Comparison of ENCODE assay signal across 20 cellular contexts in the genomic region with DNA sequence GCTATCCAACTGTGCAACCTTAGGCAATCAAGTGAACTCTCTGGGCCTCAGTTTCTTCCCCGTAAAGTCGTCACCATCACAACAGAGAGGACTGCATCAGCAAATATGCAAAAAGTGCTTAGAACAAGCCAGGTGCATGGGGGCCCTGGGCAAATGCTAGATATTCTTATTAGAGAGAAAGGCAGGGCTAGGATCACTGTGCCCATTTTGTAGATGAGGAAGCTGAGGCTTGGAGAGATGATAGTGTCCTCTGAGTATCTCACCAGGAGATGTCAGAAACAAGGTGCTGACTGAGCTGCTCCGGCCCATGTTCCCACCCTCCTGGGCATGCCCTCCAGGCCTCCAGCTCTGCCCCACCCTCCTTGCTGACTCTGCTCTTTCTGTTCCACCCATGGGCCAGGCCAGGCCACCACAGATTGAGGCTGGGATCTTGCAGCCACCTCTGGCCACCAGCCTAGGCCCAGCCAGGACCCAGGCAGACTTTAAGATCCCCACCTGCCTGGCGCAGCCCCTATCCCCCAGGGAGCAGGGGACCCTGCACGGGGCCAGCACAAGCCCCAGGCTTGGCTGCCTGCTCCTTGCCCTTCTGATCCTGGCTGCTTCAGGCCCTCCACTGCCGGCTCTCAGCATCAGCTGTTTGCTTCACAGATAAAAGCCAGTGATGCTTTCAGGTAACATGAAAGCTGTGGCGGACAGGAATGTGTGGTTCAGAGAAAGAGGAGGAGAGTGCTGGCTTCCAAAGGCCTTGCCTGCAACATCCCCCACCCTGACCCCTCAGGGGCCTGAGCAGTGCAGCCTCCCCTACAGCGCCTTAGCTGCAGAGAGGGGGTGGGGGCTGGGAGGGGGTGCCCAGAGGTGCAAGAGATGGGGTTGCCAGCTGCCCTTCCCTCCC. TPM values are rescaled to one million over a fixed set of nuclear protein-coding genes. Genes with fewer than 3 reads are reported as not detected.
A peak's percentile ranks its signal among the peaks of the same experiment; 100 is the strongest.
DNase-seq lines count a peak whose midpoint lies in the region; ATAC-seq and TF ChIP-seq lines count a peak whose summit lies in the region.
"Had no signal": no experiment of that assay in that cellular context is flagged by ENCODE, and none has a peak within 500 bp of the region (broad histone marks: within the 10 kb centered on the region; RNA-seq: fewer than 3 reads in every experiment).

No MANE protein-coding gene starts in this region.

- no peak overlapping the region for H2AFZ ChIP-seq in H9 (ENCODE audit: low read length)

- no peak overlapping the region for H3K4ac ChIP-seq in H9 (ENCODE audit: low read depth, low read length)

- no peak overlapping the region for H3K4me3 ChIP-seq in NT2/D1 (ENCODE audit: insufficient read length, low read depth)
- H3K4me3 ChIP-seq: GM12878, SJSA1 had no signal

- H2BK120ac ChIP-seq in H9 (ENCODE audit: low read depth, low read length, poor library complexity, severe bottlenecking): no peak overlapping the region

- no peak overlapping the region for H4K5ac ChIP-seq in H9 (ENCODE audit: insufficient read length, low read depth, low read length)

- H3K36me3 Mint-ChIP-seq in H9 (ENCODE audit: insufficient read depth in 1 of 3, low read depth in 3 of 3): no peaks in the 10 kb centered on the region

- no peak overlapping the region for H4K8ac ChIP-seq in H9 (replicated peaks; ENCODE audit: insufficient read length, low read depth, low read length)

- no peak overlapping the region for H2BK15ac ChIP-seq in H9 (ENCODE audit: low read depth, low read length)

- no peaks in the 10 kb centered on the region; the same call in 1 of the 2 replicates for H3K27me3 Mint-ChIP-seq in H9 (ENCODE audit: low read depth)

- H2BK20ac ChIP-seq in H9 (ENCODE audit: low read depth, low read length, poor library complexity, severe bottlenecking): no peak overlapping the region

- no peak overlapping the region for H3K9ac ChIP-seq in H9 (ENCODE audit: extremely low read depth, insufficient read length, low read length)
- H3K9ac ChIP-seq in NT2/D1 (ENCODE audit: insufficient read length, low read depth): peak overlapping the region; percentile 33

- ATAC-seq in GM18858 (IDR thresholded peaks at IDR 0.05; ENCODE audit: unreplicated experiment) (no peak), GM18868 (IDR thresholded peaks at IDR 0.05; ENCODE audit: unreplicated experiment) (no peak)
- ATAC-seq: GM12878 had no signal

- no peaks in the 10 kb centered on the region for H3K36me3 ChIP-seq in NT2/D1 (ENCODE audit: insufficient read depth, insufficient read length, low read length)
- H3K36me3 ChIP-seq: BE2C, SJSA1 had no signal

- H3T11ph ChIP-seq in H9 (ENCODE audit: low read length): no peak overlapping the region

- H3K23ac ChIP-seq in H9 (ENCODE audit: insufficient read length, low read depth, low read length): no peak overlapping the region

- H3K18ac ChIP-seq in H9 (ENCODE audit: insufficient read length, low read depth, low read length): no peak overlapping the region

- no peak overlapping the region for H3K56ac ChIP-seq in H9 (ENCODE audit: insufficient read length, low read depth, low read length)

- peaks cover 2% of the 10 kb centered on the region for H4K20me1 ChIP-seq in H9 (ENCODE audit: control insufficient read depth, insufficient read depth, insufficient read length)

- no peak overlapping the region for H4K91ac ChIP-seq in H9 (ENCODE audit: insufficient read length, low read depth, low read length)

- H3K27ac ChIP-seq in H9 (ENCODE audit: insufficient read length, low read depth, low read length): no peak overlapping the region
- H3K27ac ChIP-seq: SJSA1 had no signal

- no peak overlapping the region for H2BK12ac ChIP-seq in H9 (ENCODE audit: insufficient read length, low read depth, low read length)

- TF ChIP-seq CTCF in H9 (conservative IDR thresholded peaks at IDR 0.05): no peak

- no peak overlapping the region for H2BK5ac ChIP-seq in H9 (ENCODE audit: insufficient read length, low read length)

- H2AK5ac ChIP-seq in H9 (ENCODE audit: insufficient read length, low read length): no peak overlapping the region

- peaks cover 39 to 60% of the 10 kb centered on the region in 2 experiments for H3K4me1 Mint-ChIP-seq in H9

- no peak overlapping the region for H3K4me3 Mint-ChIP-seq in H9
- H3K4me3 Mint-ChIP-seq: CD4-positive, alpha-beta T cell; HFFc6 had no signal

- H3K23me2 ChIP-seq in H9 (ENCODE audit: insufficient read length, low read depth, low read length, poor library complexity, severe bottlenecking): no peaks in the 10 kb centered on the region

- H3K27me3 ChIP-seq in H9 (ENCODE audit: insufficient read depth, low read length): no peaks in the 10 kb centered on the region
- H3K27me3 ChIP-seq in NT2/D1 (ENCODE audit: insufficient read depth, insufficient read length): no peaks in the 10 kb centered on the region
- H3K27me3 ChIP-seq: BE2C had no signal

- no peaks in the 10 kb centered on the region for H3K79me1 ChIP-seq in H9 (ENCODE audit: insufficient read depth, low read depth, low read length, poor library complexity, severe bottlenecking)

- no peaks in the 10 kb centered on the region for H3K79me2 ChIP-seq in H9 (ENCODE audit: insufficient read depth, low read length)

- peak; percentile 54 for DNase-seq in DMS79 (lab: John Stamatoyannopoulos, UW)
- no peak for DNase-seq in H9
- DNase-seq in NT2/D1 (ENCODE audit: low read depth, low spot score): no peak
- DNase-seq in iPS-NIHi11 (ENCODE audit: low spot score): peak; percentile 48
- DNase-seq in SHP77 (lab: John Stamatoyannopoulos, UW): no peak
- no peak for DNase-seq in NCI-H2227 treated with DMSO at 0.1 percent for 48 hours (lab: John Stamatoyannopoulos, UW)
- DNase-seq: BE2C; Caco-2; CD4-positive, alpha-beta T cell; HFFc6; Karpas-422; NCI-H1092; NCI-H1694; NCI-H526 had no signal

- no peaks in the 10 kb centered on the region for H3K9me3 Mint-ChIP-seq in H9
- H3K9me3 Mint-ChIP-seq: CD4-positive, alpha-beta T cell; HFFc6 had no signal

- WGBS in H9 (ENCODE audit: extremely low coverage, insufficient read length, low lambda C conversion rate): no CpG with 5 or more reads among the region's 8 CpGs

- H3K4me2 ChIP-seq in H9 (ENCODE audit: insufficient read depth, insufficient read length, low read length): no peak overlapping the region

- no peaks in the 10 kb centered on the region for H3K9me3 ChIP-seq in H9 (ENCODE audit: control insufficient read depth, low read depth, low read length)
- H3K9me3 ChIP-seq in NT2/D1 (ENCODE audit: insufficient read depth, low read length): no peaks in the 10 kb centered on the region
- H3K9me3 ChIP-seq: BE2C, Caco-2 had no signal

- H3K4me1 ChIP-seq in H9 (ENCODE audit: insufficient read depth, low read length) (no peaks in the 10 kb centered on the region; the same call in 1 of the 2 replicates), NT2/D1 (ENCODE audit: insufficient read depth, insufficient read length) (peaks cover 31% of the 10 kb centered on the region)
- H3K4me1 ChIP-seq: BE2C, Caco-2, SJSA1 had no signal

- H3K27ac Mint-ChIP-seq in H9: peak overlapping the region in 2 of 3 experiments; percentile 53 to 73; a peak in 3 of 7 replicates
- H3K27ac Mint-ChIP-seq: CD4-positive, alpha-beta T cell; HFFc6 had no signal

- H3K14ac ChIP-seq in H9 (ENCODE audit: insufficient read depth, low read length): no peak overlapping the region

RNA-seq across cellular contexts. Expression of a gene that starts 47.6 kb away (rescaled TPM):
- total RNA-seq in H9 (2021): 5.3 and 5.6 TPM in 2 replicates
- total RNA-seq: H4, MCF 10A, SJSA1 had no signal

Comparison
In these comparisons a context has a peak if more than half of its experiments do, and no peak if none do; other contexts are left out.
1. DNase-seq: peak in DMS79 (single experiment) and iPS-NIHi11 (single experiment); none in H9 (single experiment), NT2/D1 (single experiment), SHP77 (0 of 2) and NCI-H2227 treated with DMSO at 0.1 percent for 48 hours (single experiment).